35 cellular contexts compared by ENCODE assay signal in genomic region chrX:67939270-67939669, GRCh38.
DNase-seq lines count a peak whose midpoint lies in the region; ATAC-seq, FAIRE-seq and TF ChIP-seq lines count a peak whose summit lies in the region.
"Had no signal": no experiment of that assay in that cellular context is flagged by ENCODE, and none has a peak within 500 bp of the region (broad histone marks: within the 10 kb centered on the region; RNA-seq: fewer than 3 reads in every experiment).

No MANE protein-coding gene starts in this region.

- H3K4me3 ChIP-seq in liver (ENCODE audit: low read depth in 1 of 3, low read length in 3 of 3) (no peak overlapping the region), HepG2 (replicated peaks in 1 of 3; ENCODE audit: insufficient read depth in 1 of 3, low read depth in 2 of 3, low read length in 3 of 3) (no peak overlapping the region), right lobe of liver (no peak overlapping the region), endodermal cell (ENCODE audit: low read length) (no peak overlapping the region)
- H3K4me3 ChIP-seq: A549; BLaER1; BLaER1 treated with 17β-estradiol and CSF1 and Interleukin-3, amounts not matched to agents 10 nM and 100 nM had no signal

- H3K4me2 ChIP-seq in HepG2 (ENCODE audit: low read depth, low read length): no peak overlapping the region
- H3K4me2 ChIP-seq: A549; BLaER1; BLaER1 treated with 17β-estradiol and CSF1 and Interleukin-3, amounts not matched to agents 10 nM and 100 nM had no signal

- no peak overlapping the region for H2AFZ ChIP-seq in HepG2 (ENCODE audit: low read length)

- no peak for TF ChIP-seq POLR2A in HepG2 (IDR thresholded peaks at IDR 0.05; ENCODE audit: insufficient read depth in 1 of 2, low read depth in 2 of 2, low read length in 2 of 2)
- TF ChIP-seq POLR2A in right lobe of liver (IDR thresholded peaks at IDR 0.05): no peak

- no peaks in the 10 kb centered on the region for H3K27me3 Mint-ChIP-seq in endodermal cell (ENCODE audit: insufficient read depth)
- H3K27me3 Mint-ChIP-seq: B cell; CD4-positive, alpha-beta memory T cell; CD4-positive, alpha-beta T cell; CD4-positive, CD25-positive, alpha-beta regulatory T cell had no signal

- no peak overlapping the region for H3K27ac Mint-ChIP-seq in endodermal cell
- H3K27ac Mint-ChIP-seq: B cell; CD14-positive monocyte; CD4-positive, alpha-beta memory T cell; CD4-positive, alpha-beta T cell; CD4-positive, CD25-positive, alpha-beta regulatory T cell; CD8-positive, alpha-beta memory T cell; CD8-positive, alpha-beta T cell had no signal

- FAIRE-seq in HepG2 (lab: Jason Lieb, UNC): no peak
- FAIRE-seq: A204.1, A549, D721Med had no signal

- no peak for TF ChIP-seq CTCF in liver (IDR thresholded peaks at IDR 0.05; ENCODE audit: low read depth, low read length, missing input control)
- TF ChIP-seq CTCF in HepG2 (CRISPR knock-in tag; IDR thresholded peaks at IDR 0.05): no peak
- no peak for TF ChIP-seq CTCF in right lobe of liver (IDR thresholded peaks at IDR 0.05)
- TF ChIP-seq CTCF in endodermal cell (conservative IDR thresholded peaks at IDR 0.05): no peak

- DNase-seq in HepG2 (ENCODE audit: low spot score): no peak
- DNase-seq in left lobe of liver (ENCODE audit: low spot score): no peak
- no peak for DNase-seq in right lobe of liver
- no peak for DNase-seq in SW480 (ENCODE audit: low spot score)
- no peak for DNase-seq in endodermal cell
- DNase-seq: 8988T; ACHN; AML-193; BE2C; C1 segment of cervical spinal cord; Caco-2; Calu3; CD4-positive, alpha-beta memory T cell; CD4-positive, alpha-beta T cell; CD4-positive, CD25-positive, alpha-beta regulatory T cell; CD8-positive, alpha-beta memory T cell; CD8-positive, alpha-beta T cell; COR-L47; DMS 273 treated with DMSO at 0.1 percent for 48 hours; DMS153; DMS53; DMS79; DMS79 treated with DMSO at 0.1 percent for 48 hours; DND-41; EL had no signal

- TF ChIP-seq RAD21 in liver (IDR thresholded peaks at IDR 0.05) (no peak), HepG2 (CRISPR knock-in tag; IDR thresholded peaks at IDR 0.05) (no peak)

- peaks cover 0 to 2% (median 0%) of the 10 kb centered on the region in 4 donors for H3K27me3 ChIP-seq in liver (ENCODE audit: control insufficient read depth in 4 of 4, insufficient read depth in 4 of 4, low read length in 3 of 4)
- no peaks in the 10 kb centered on the region for H3K27me3 ChIP-seq in HepG2 (ENCODE audit: control insufficient read depth in 1 of 2, insufficient read depth in 2 of 2, low read length in 2 of 2)
- no peaks in the 10 kb centered on the region for H3K27me3 ChIP-seq in right lobe of liver
- H3K27me3 ChIP-seq in endodermal cell (ENCODE audit: control insufficient read depth, insufficient read depth, low read length, poor library complexity, severe bottlenecking): no peaks in the 10 kb centered on the region
- H3K27me3 ChIP-seq: BE2C; BLaER1; BLaER1 treated with 17β-estradiol and CSF1 and Interleukin-3, amounts not matched to agents 10 nM and 100 nM had no signal

- intact Hi-C loops in HepG2 (cut with micrococcal nuclease; ENCODE audit: unreplicated experiment): no loop called here
- intact Hi-C loops in right lobe of liver (cut with DNase I): no loop called here

- no peak overlapping the region for H3K27ac ChIP-seq in liver (ENCODE audit: low read depth in 1 of 2, low read length in 2 of 2)
- no peak overlapping the region for H3K27ac ChIP-seq in HepG2 (ENCODE audit: extremely low read length, insufficient read depth, low read length)
- H3K27ac ChIP-seq in right lobe of liver: no peak overlapping the region
- H3K27ac ChIP-seq in endodermal cell (ENCODE audit: low read depth, low read length): no peak overlapping the region
- H3K27ac ChIP-seq: 22Rv1; A549; BLaER1; BLaER1 treated with 17β-estradiol and CSF1 and Interleukin-3, amounts not matched to agents 10 nM and 100 nM; C4-2B had no signal

- TF ChIP-seq EP300 in HepG2 (IDR thresholded peaks at IDR 0.05; ENCODE audit: low read depth in 2 of 2, low read length in 2 of 2): no peak
- no peak for TF ChIP-seq EP300 in HepG2 (CRISPR knock-in tag; IDR thresholded peaks at IDR 0.05; ENCODE audit: borderline replicate concordance)

- H3K79me2 ChIP-seq in HepG2 (ENCODE audit: insufficient read depth, low read length): no peaks in the 10 kb centered on the region

- peaks cover 37% of the 10 kb centered on the region for H3K9me3 Mint-ChIP-seq in endodermal cell
- H3K9me3 Mint-ChIP-seq: CD4-positive, alpha-beta T cell had no signal

- H3K9me3 ChIP-seq in liver (ENCODE audit: control insufficient read depth in 4 of 4, low read length in 3 of 4): no peaks in the 10 kb centered on the region
- no peaks in the 10 kb centered on the region for H3K9me3 ChIP-seq in HepG2 (ENCODE audit: low read length)
- no peaks in the 10 kb centered on the region for H3K9me3 ChIP-seq in right lobe of liver
- no peaks in the 10 kb centered on the region for H3K9me3 ChIP-seq in endodermal cell (ENCODE audit: control insufficient read depth, low read length)
- H3K9me3 ChIP-seq: A549, BE2C, BLaER1, Caco-2 had no signal

- H3K4me1 Mint-ChIP-seq in endodermal cell: no peaks in the 10 kb centered on the region
- H3K4me1 Mint-ChIP-seq: B cell; CD14-positive monocyte; CD4-positive, alpha-beta memory T cell; CD4-positive, CD25-positive, alpha-beta regulatory T cell; CD8-positive, alpha-beta memory T cell had no signal

- H3K4me1 ChIP-seq in liver (ENCODE audit: control insufficient read depth in 4 of 4, insufficient read depth in 4 of 4, low read length in 3 of 4) (peaks cover 0 to 3% (median 0%) of the 10 kb centered on the region in 4 donors), HepG2 (ENCODE audit: insufficient read depth, low read length) (no peaks in the 10 kb centered on the region), right lobe of liver (no peaks in the 10 kb centered on the region), endodermal cell (ENCODE audit: control insufficient read depth, insufficient read depth, low read length) (no peaks in the 10 kb centered on the region)
- H3K4me1 ChIP-seq: A549; BE2C; BLaER1; BLaER1 treated with 17β-estradiol and CSF1 and Interleukin-3, amounts not matched to agents 10 nM and 100 nM; Caco-2 had no signal

- no peak overlapping the region for H3K9ac ChIP-seq in liver (ENCODE audit: low read depth in 1 of 2, low read length in 2 of 2)
- H3K9ac ChIP-seq in HepG2 (ENCODE audit: insufficient read depth, low read depth, low read length): no peak overlapping the region
- H3K9ac ChIP-seq in endodermal cell (ENCODE audit: extremely low read depth, low read length, poor library complexity, severe bottlenecking): no peak overlapping the region
- H3K9ac ChIP-seq: BLaER1; BLaER1 treated with 17β-estradiol and CSF1 and Interleukin-3, amounts not matched to agents 10 nM and 100 nM had no signal

- H3K36me3 ChIP-seq in liver (ENCODE audit: control insufficient read depth in 4 of 4, insufficient read depth in 3 of 4, low read depth in 1 of 4, low read length in 3 of 4) (no peaks in the 10 kb centered on the region), HepG2 (replicated peaks in 1 of 2; ENCODE audit: control insufficient read depth in 1 of 2, insufficient read depth in 2 of 2, low read length in 2 of 2) (no peaks in the 10 kb centered on the region), right lobe of liver (no peaks in the 10 kb centered on the region), endodermal cell (ENCODE audit: control insufficient read depth, insufficient read depth, low read length) (no peaks in the 10 kb centered on the region)
- H3K36me3 ChIP-seq: BE2C; BLaER1; BLaER1 treated with 17β-estradiol and CSF1 and Interleukin-3, amounts not matched to agents 10 nM and 100 nM had no signal

- POLR2A ChIA-PET in HepG2 (lab: Yijun Ruan, JAX): no interaction called here

- ATAC-seq in HepG2: no peak
- peak; percentile 94 for ATAC-seq in left lobe of liver
- ATAC-seq in right lobe of liver: peak; percentile 78 to 91 (median 86)
- ATAC-seq: A549; CD8-positive, alpha-beta T cell had no signal

- H4K20me1 ChIP-seq in HepG2 (ENCODE audit: insufficient read depth, low read length): no peaks in the 10 kb centered on the region
- H4K20me1 ChIP-seq: BLaER1; BLaER1 treated with 17β-estradiol and CSF1 and Interleukin-3, amounts not matched to agents 10 nM and 100 nM had no signal

- BruUV-seq in HepG2 (replicated peaks; lab: Mats Ljungman, UMichigan): no TSS peak

- no peak overlapping the region for H3K4me3 Mint-ChIP-seq in endodermal cell
- H3K4me3 Mint-ChIP-seq: B cell; CD14-positive monocyte; CD4-positive, alpha-beta memory T cell; CD4-positive, alpha-beta T cell; CD4-positive, CD25-positive, alpha-beta regulatory T cell; CD8-positive, alpha-beta memory T cell; CD8-positive, alpha-beta T cell had no signal

- in situ Hi-C loops in HepG2 (cut with HindIII; ENCODE audit: extremely low pct_ligation_motif_present, low pct_unique_long_range_greater_than_20kb): no loop called here

- CTCF ChIA-PET in HepG2 (lab: Yijun Ruan, JAX; ENCODE audit: low intra/inter-chr PET ratio, low total read pairs): no interaction called here

- H3K36me3 Mint-ChIP-seq in endodermal cell (ENCODE audit: low read depth): no peaks in the 10 kb centered on the region
- H3K36me3 Mint-ChIP-seq: CD14-positive monocyte; CD4-positive, alpha-beta memory T cell; CD4-positive, CD25-positive, alpha-beta regulatory T cell; CD8-positive, alpha-beta memory T cell; CD8-positive, alpha-beta T cell had no signal

TF ChIP-seq in liver, 16 proteins besides CTCF, POLR2A, EP300 and RAD21 (continues in another document):
- TF ChIP-seq JUND (IDR thresholded peaks at IDR 0.05): peak in 1 of 2 donors; percentile 13
- TF ChIP-seq RXRA (IDR thresholded peaks at IDR 0.05): peak in 1 of 2 donors; percentile 12
- TF ChIP-seq HNF4G (IDR thresholded peaks at IDR 0.05): peak; percentile 35
- TF ChIP-seq FOXA2 (IDR thresholded peaks at IDR 0.05): peak; percentile 56
- TF ChIP-seq FOXA1 (IDR thresholded peaks at IDR 0.05): peak; percentile 14
- no peak for TF ChIP-seq ATF3 (IDR thresholded peaks at IDR 0.05)
- peak; percentile 70 to 71 for TF ChIP-seq HNF4A (conservative IDR thresholded peaks at IDR 0.05)

TF ChIP-seq in HepG2, 621 proteins besides CTCF, POLR2A, EP300 and RAD21 (continues in another document):
- no peak for TF ChIP-seq PBX3 (CRISPR knock-in tag; IDR thresholded peaks at IDR 0.05; ENCODE audit: borderline replicate concordance)
